In genomic region chr6:33278392-33278741, GRCh38 we compare ENCODE assay signal across 9 cellular contexts. TPM values are rescaled to one million over a fixed set of nuclear protein-coding genes. Genes with fewer than 3 reads are reported as not detected.
DNase-seq lines count a peak whose midpoint lies in the region; ATAC-seq and TF ChIP-seq lines count a peak whose summit lies in the region.
"Had no signal": no experiment of that assay in that cellular context is flagged by ENCODE, and none has a peak within 500 bp of the region (broad histone marks: within the 10 kb centered on the region; RNA-seq: fewer than 3 reads in every experiment).

No MANE protein-coding gene starts in this region.

- peaks cover 97% of the 10 kb centered on the region for H3K36me3 Mint-ChIP-seq in Calu3 (ENCODE audit: insufficient read depth, unreplicated experiment)
- peaks cover 44% of the 10 kb centered on the region for H3K36me3 Mint-ChIP-seq in central memory CD8-positive, alpha-beta T cell (ENCODE audit: insufficient read depth)
- peaks cover 24% of the 10 kb centered on the region for H3K36me3 Mint-ChIP-seq in osteocyte (ENCODE audit: unreplicated experiment)

- no TSS peak for BruUV-seq in Calu3 (replicated peaks; lab: Mats Ljungman, UMichigan)

- CTCF ChIA-PET in Calu3 (lab: Charles Lee), result interaction anchor here (1.6 to 2.2 kb wide), 2 partner anchors 21 to 46 kb away, joined by 3 to 14 read pairs; no protein-coding TSS in a partner anchor

- intact Hi-C loops in Calu3 (cut with micrococcal nuclease; ENCODE audit: unreplicated experiment), result no loop called here

- no peaks in the 10 kb centered on the region for H3K27me3 Mint-ChIP-seq in Calu3 (ENCODE audit: unreplicated experiment)
- H3K27me3 Mint-ChIP-seq in central memory CD8-positive, alpha-beta T cell, result no peaks in the 10 kb centered on the region
- no peaks in the 10 kb centered on the region for H3K27me3 Mint-ChIP-seq in osteocyte (ENCODE audit: unreplicated experiment)

- peak overlapping the region; percentile 94 for H3K4me3 Mint-ChIP-seq in Calu3 (ENCODE audit: low read depth, unreplicated experiment)
- peak overlapping the region; percentile 86 for H3K4me3 Mint-ChIP-seq in central memory CD8-positive, alpha-beta T cell
- H3K4me3 Mint-ChIP-seq in osteocyte (ENCODE audit: unreplicated experiment), result no peak overlapping the region

- peak overlapping the region; percentile 79; the same call in 1 of the 2 replicates for H3K4me3 ChIP-seq in HUES64 (ENCODE audit: low read length)

- H3K4me1 Mint-ChIP-seq in Calu3 (ENCODE audit: low read depth, unreplicated experiment) (peaks cover 48% of the 10 kb centered on the region), osteocyte (ENCODE audit: unreplicated experiment) (peaks cover 42% of the 10 kb centered on the region)
- peaks cover 58% of the 10 kb centered on the region for H3K4me1 Mint-ChIP-seq in central memory CD8-positive, alpha-beta T cell

- H3K4me1 ChIP-seq in HUES64 (ENCODE audit: insufficient read depth, low read length), result peaks cover 18% of the 10 kb centered on the region

- no peaks in the 10 kb centered on the region for H3K9me3 ChIP-seq in HUES64 (ENCODE audit: insufficient read depth, low read depth, low read length)
- H3K9me3 ChIP-seq: adrenal gland had no signal

- no peak overlapping the region for H3K9ac ChIP-seq in HUES64 (ENCODE audit: low read depth, low read length)
- H3K9ac ChIP-seq: KMS-11 had no signal

- H3K27ac Mint-ChIP-seq in Calu3 (ENCODE audit: unreplicated experiment) (peak overlapping the region; percentile 62), osteocyte (ENCODE audit: unreplicated experiment) (peak overlapping the region; percentile 27)
- H3K27ac Mint-ChIP-seq in central memory CD8-positive, alpha-beta T cell (ENCODE audit: low read depth), result peak overlapping the region; percentile 92

- 87% methylated on average over 9 of the region's 9 CpGs for WGBS in HUES64

- TF ChIP-seq CTCF in Calu3 (IDR thresholded peaks at IDR 0.05; ENCODE audit: unreplicated experiment), result no peak
- TF ChIP-seq CTCF in osteocyte (IDR thresholded peaks at IDR 0.05), result no peak

- H3K9me3 Mint-ChIP-seq in Calu3 (ENCODE audit: low read depth, unreplicated experiment), result no peaks in the 10 kb centered on the region
- H3K9me3 Mint-ChIP-seq in central memory CD8-positive, alpha-beta T cell, result no peaks in the 10 kb centered on the region
- H3K9me3 Mint-ChIP-seq in osteocyte (ENCODE audit: unreplicated experiment), result no peaks in the 10 kb centered on the region

- no peak overlapping the region; the same call in 1 of the 2 replicates for H3K27ac ChIP-seq in HUES64 (ENCODE audit: low read depth, low read length)
- H3K27ac ChIP-seq: KMS-11 had no signal

- H3K27me3 ChIP-seq in HUES64 (ENCODE audit: insufficient read depth, low read length), result no peaks in the 10 kb centered on the region
- H3K27me3 ChIP-seq: adrenal gland had no signal

- no peak for ATAC-seq in central memory CD8-positive, alpha-beta T cell (replicated peaks; ENCODE audit: extremely low read depth, poor library complexity, severe bottlenecking)
- ATAC-seq in GM18502 (IDR thresholded peaks at IDR 0.05; ENCODE audit: poor library complexity, unreplicated experiment), result no peak

- peaks cover 80% of the 10 kb centered on the region for H3K36me3 ChIP-seq in HUES64 (ENCODE audit: insufficient read depth, low read length)

- DNase-seq in Calu3 (no peak), osteocyte (ENCODE audit: extremely low spot score, unreplicated experiment) (no peak), AML-193 (lab: John Stamatoyannopoulos, UW) (no peak), NCI-H2029 treated with DMSO at 0.1 percent for 48 hours (lab: John Stamatoyannopoulos, UW) (no peak)
- DNase-seq in central memory CD8-positive, alpha-beta T cell (ENCODE audit: low spot score in 2 of 2), result no peak
- DNase-seq: adrenal gland had no signal

RNA-seq across cellular contexts. Expression of gene B3GALT4, which starts 1.4 kb away (rescaled TPM):
- total RNA-seq in Calu3 (2022), result 18.2 and 21.6 TPM in 2 replicates
- 1.5 TPM for polyA plus RNA-seq in HUES64 (2013, experiment 1 of 2)
- 2.3 TPM for polyA plus RNA-seq in HUES64 (2013, experiment 2 of 2)
- total RNA-seq in osteocyte, result 6.3 and 6.5 TPM in 2 replicates

RNA-seq across cellular contexts. Expression of gene RPS18, which starts 6.5 kb away (rescaled TPM):
- total RNA-seq in Calu3 (2022), result 2,667 and 2,688 TPM in 2 replicates
- polyA plus RNA-seq in HUES64 (2013, experiment 1 of 2), result 3,079 TPM
- polyA plus RNA-seq in HUES64 (2013, experiment 2 of 2), result 3,172 TPM
- total RNA-seq in osteocyte, result 2,180 and 2,216 TPM in 2 replicates

RNA-seq across cellular contexts. Expression of gene VPS52, which starts 6.7 kb away (rescaled TPM):
- total RNA-seq in Calu3 (2022) (99.7 and 104 TPM in 2 replicates), osteocyte (60.3 and 67.4 TPM in 2 replicates)
- polyA plus RNA-seq in HUES64 (2013, experiment 1 of 2), result 35.7 TPM
- polyA plus RNA-seq in HUES64 (2013, experiment 2 of 2), result 35.3 TPM

RNA-seq across cellular contexts. Expression of gene WDR46, which starts 10.7 kb away (rescaled TPM):
- total RNA-seq in Calu3 (2022), result 124 and 125 TPM in 2 replicates
- polyA plus RNA-seq in HUES64 (2013, experiment 1 of 2), result 69.4 TPM
- polyA plus RNA-seq in HUES64 (2013, experiment 2 of 2), result 54.5 TPM
- 59.1 and 63.4 TPM in 2 replicates for total RNA-seq in osteocyte

RNA-seq across cellular contexts. Expression of gene PFDN6, which starts 11.0 kb away (rescaled TPM):
- total RNA-seq in Calu3 (2022), result 141 and 168 TPM in 2 replicates
- 90.9 TPM for polyA plus RNA-seq in HUES64 (2013, experiment 1 of 2)
- 95.3 TPM for polyA plus RNA-seq in HUES64 (2013, experiment 2 of 2)
- total RNA-seq in osteocyte, result 29.7 and 30.3 TPM in 2 replicates

Comparison
In these comparisons a context has a peak if more than half of its experiments do, and no peak if none do; other contexts are left out.
1. H3K27ac Mint-ChIP-seq: peak in every context shown above with its lines; median percentile 92 in central memory CD8-positive, alpha-beta T cell; 62 in Calu3; 27 in osteocyte.